ENCODE assay signal across 10 cellular contexts in the genomic region with DNA sequence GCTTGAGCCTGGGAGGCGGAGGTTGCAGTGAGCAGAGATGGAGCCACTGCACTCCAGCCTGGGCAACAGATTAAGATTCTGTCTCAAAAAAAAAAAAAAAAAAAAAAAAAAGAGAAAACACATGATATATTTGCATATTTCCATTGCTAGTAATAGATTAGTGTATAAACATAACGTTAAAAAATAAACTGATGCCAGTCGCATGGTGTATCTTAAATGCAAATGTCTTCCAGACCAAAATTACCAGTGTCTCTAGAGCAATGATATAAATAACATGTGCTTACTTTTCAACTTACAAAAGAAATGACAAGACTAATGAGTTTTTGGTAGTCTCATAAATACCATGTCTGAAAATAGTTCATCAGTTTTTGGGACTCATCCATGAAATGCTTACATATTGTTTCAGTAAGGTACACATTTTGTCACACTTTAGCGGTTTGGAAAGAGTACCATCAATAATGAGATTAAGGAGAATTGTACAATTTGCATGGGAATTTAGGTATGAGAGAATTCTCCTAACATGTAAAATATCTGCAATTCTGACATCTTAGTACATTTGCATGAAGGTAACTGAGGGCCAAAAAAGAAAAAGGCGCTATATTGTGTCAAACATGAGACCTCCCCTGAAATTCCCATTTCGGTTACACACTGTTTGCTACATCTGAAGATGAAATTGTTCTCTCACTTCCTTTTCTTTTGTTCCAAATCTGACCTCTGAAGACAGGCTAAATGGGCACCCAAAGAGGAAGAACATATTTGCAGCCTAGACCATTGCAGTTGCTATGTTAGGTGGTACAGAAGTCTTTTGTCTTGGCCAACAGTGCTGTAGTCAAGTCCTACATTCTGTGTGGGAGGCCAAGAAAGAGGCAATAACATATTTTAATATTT. TPM values are rescaled to one million over a fixed set of nuclear protein-coding genes. Genes with fewer than 3 reads are reported as not detected.
A peak's percentile ranks its signal among the peaks of the same experiment; 100 is the strongest.
DNase-seq lines count a peak whose midpoint lies in the region; ATAC-seq lines count a peak whose summit lies in the region.
"Had no signal": no experiment of that assay in that cellular context is flagged by ENCODE, and none has a peak within 500 bp of the region (broad histone marks: within the 10 kb centered on the region; RNA-seq: fewer than 3 reads in every experiment).

No MANE protein-coding gene starts in this region.

- no peak overlapping the region for H3K4me3 Mint-ChIP-seq in naive thymus-derived CD4-positive, alpha-beta T cell
- H3K4me3 Mint-ChIP-seq: activated naive CD4-positive, alpha-beta T cell treated with anti-CD3 and anti-CD28 coated beads for 36 hours had no signal

- no peak overlapping the region for H3K27ac ChIP-seq in naive thymus-derived CD4-positive, alpha-beta T cell (ENCODE audit: low read depth, low read length)

- in situ Hi-C loops in KBM-7 (cut with MboI; ENCODE audit: low pct_unique_long_range_greater_than_20kb, low sequenced_read_pairs), result no loop called here

- H3K36me3 ChIP-seq in naive thymus-derived CD4-positive, alpha-beta T cell (ENCODE audit: control insufficient read depth in 2 of 3, insufficient read depth in 3 of 3, low read length in 3 of 3), result no peaks in the 10 kb centered on the region

- H3K9me3 ChIP-seq in naive thymus-derived CD4-positive, alpha-beta T cell (ENCODE audit: control insufficient read depth in 2 of 3, low read length in 3 of 3), result peaks cover 0 to 5% (median 0%) of the 10 kb centered on the region in 3 experiments

- peaks cover 0 to 12% (median 3%) of the 10 kb centered on the region in 5 donors for H3K36me3 Mint-ChIP-seq in naive thymus-derived CD4-positive, alpha-beta T cell

- no peaks in the 10 kb centered on the region for H3K4me1 ChIP-seq in naive thymus-derived CD4-positive, alpha-beta T cell (ENCODE audit: control insufficient read depth in 2 of 2, insufficient read depth in 2 of 2, low read length in 2 of 2)

- H3K4me1 Mint-ChIP-seq in naive thymus-derived CD4-positive, alpha-beta T cell, result peaks cover 0 to 8% (median 0%) of the 10 kb centered on the region in 7 donors

- no peak overlapping the region for H3K27ac Mint-ChIP-seq in naive thymus-derived CD4-positive, alpha-beta T cell
- H3K27ac Mint-ChIP-seq: activated naive CD4-positive, alpha-beta T cell treated with anti-CD3 and anti-CD28 coated beads for 36 hours had no signal

- H3K9me3 Mint-ChIP-seq in naive thymus-derived CD4-positive, alpha-beta T cell, result peaks cover 2 to 21% (median 6%) of the 10 kb centered on the region in 11 donors

- no peak overlapping the region for H3K4me3 ChIP-seq in naive thymus-derived CD4-positive, alpha-beta T cell (ENCODE audit: low read length)
- H3K4me3 ChIP-seq: skin epidermis had no signal

- H3K27me3 ChIP-seq in naive thymus-derived CD4-positive, alpha-beta T cell (ENCODE audit: control insufficient read depth in 2 of 2, insufficient read depth in 2 of 2, low read length in 2 of 2), result no peaks in the 10 kb centered on the region

- POLR2A ChIA-PET in naive thymus-derived CD4-positive, alpha-beta T cell (lab: Charles Lee), result interaction anchor here (0.7 kb wide), 1 partner anchor 88 kb away, joined by 3 read pairs; no protein-coding TSS in a partner anchor

- CTCF ChIA-PET in naive thymus-derived CD4-positive, alpha-beta T cell (lab: Charles Lee), result no interaction called here

- peak; percentile 70 for ATAC-seq in GM18870 (IDR thresholded peaks at IDR 0.05; ENCODE audit: unreplicated experiment)
- ATAC-seq in GM21825 (IDR thresholded peaks at IDR 0.05; ENCODE audit: unreplicated experiment), result peak; percentile 82
- ATAC-seq in naive thymus-derived CD4-positive, alpha-beta T cell, result peak; percentile 44

- intact Hi-C loops in naive thymus-derived CD4-positive, alpha-beta T cell (cut with micrococcal nuclease), result no loop called here

- H3K27me3 Mint-ChIP-seq in naive thymus-derived CD4-positive, alpha-beta T cell, result peaks cover 0 to 5% (median 0%) of the 10 kb centered on the region in 5 donors

- DNase-seq in KBM-7 (peak; percentile 8), cortex of kidney (lab: John Stamatoyannopoulos, UW) (no peak), NCI-H345 (lab: John Stamatoyannopoulos, UW) (no peak)
- DNase-seq in naive thymus-derived CD4-positive, alpha-beta T cell, result no peak
- DNase-seq in effector CD8-positive, alpha-beta T cell (lab: John Stamatoyannopoulos, UW), result no peak
- DNase-seq in stimulated activated CD4-positive, alpha-beta T cell treated with anti-CD3 and anti-CD28 coated beads, Interleukin-4, amount 100 ng/mL, for 1 hour, result no peak
- DNase-seq: activated naive CD4-positive, alpha-beta T cell treated with anti-CD3 and anti-CD28 coated beads for 36 hours had no signal

RNA-seq across cellular contexts. Expression of gene PIP4K2A, which starts 51.5 kb away (rescaled TPM):
- 100 to 1,000 TPM; 110 to 152 (median 140) TPM for total RNA-seq in naive thymus-derived CD4-positive, alpha-beta T cell
- 10 to 100 TPM; 40.9 to 43.5 TPM for polyA plus RNA-seq in naive thymus-derived CD4-positive, alpha-beta T cell
